ENCODE assay signal across 10 cellular contexts in the genomic region with DNA sequence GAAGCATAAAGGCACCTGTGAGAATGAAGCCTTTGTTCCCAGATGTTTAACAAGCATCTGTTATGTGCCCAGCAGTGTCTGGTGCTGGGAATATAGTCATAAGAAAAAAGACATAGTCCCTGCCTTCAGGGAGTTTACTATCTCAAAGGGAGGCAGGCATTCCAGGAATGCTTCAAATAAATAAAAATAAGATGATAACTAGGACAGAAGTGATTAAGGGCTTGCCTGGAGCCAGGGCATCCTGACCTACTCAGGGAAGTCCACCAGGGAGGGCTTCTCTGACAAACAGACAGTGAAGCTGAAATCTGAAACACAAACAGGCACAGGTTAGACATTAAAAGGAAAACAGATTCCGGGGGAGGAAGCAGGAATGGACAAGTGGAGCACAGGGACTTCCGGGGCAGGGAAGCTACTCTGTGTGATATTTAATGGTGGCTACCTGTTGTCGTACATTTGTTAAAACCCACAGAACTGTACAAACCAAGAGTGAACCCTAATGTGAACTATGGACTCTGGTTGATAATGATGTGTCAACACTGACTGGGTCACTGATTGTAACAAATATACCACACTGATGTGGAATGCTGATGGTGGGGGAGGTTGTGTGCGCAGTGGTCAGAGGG. TPM values are rescaled to one million over a fixed set of nuclear protein-coding genes. Genes with fewer than 3 reads are reported as not detected.
A peak's percentile ranks its signal among the peaks of the same experiment; 100 is the strongest.
DNase-seq lines count a peak whose midpoint lies in the region; ATAC-seq, FAIRE-seq and TF ChIP-seq lines count a peak whose summit lies in the region.
"Had no signal": no experiment of that assay in that cellular context is flagged by ENCODE, and none has a peak within 500 bp of the region (broad histone marks: within the 10 kb centered on the region; RNA-seq: fewer than 3 reads in every experiment).

No MANE protein-coding gene starts in this region.

- H3K9me3 Mint-ChIP-seq in activated naive CD8-positive, alpha-beta T cell (ENCODE audit: low read depth): no peaks in the 10 kb centered on the region
- H3K9me3 Mint-ChIP-seq in activated naive CD8-positive, alpha-beta T cell treated with anti-CD3 and anti-CD28 coated beads for 36 hours: no peaks in the 10 kb centered on the region
- no peaks in the 10 kb centered on the region for H3K9me3 Mint-ChIP-seq in astrocyte (ENCODE audit: unreplicated experiment)
- no peaks in the 10 kb centered on the region for H3K9me3 Mint-ChIP-seq in type B pancreatic cell
- no peaks in the 10 kb centered on the region for H3K9me3 Mint-ChIP-seq in T-helper 2 cell treated with Interferon-gamma antibody and Interleukin-4, amounts not matched to agents 5 μg/mL and 100 μg/mL, for 36 hours

- no peak overlapping the region for H3K4me3 ChIP-seq in astrocyte (ENCODE audit: insufficient read depth, low read depth, low read length)
- no peak overlapping the region for H3K4me3 ChIP-seq in lung

- no peak for FAIRE-seq in astrocyte (lab: Jason Lieb, UNC)
- FAIRE-seq: GM12891 had no signal

- peak overlapping the region; percentile 47 for H3K4me2 ChIP-seq in astrocyte (ENCODE audit: low read length)

- peaks cover 16% of the 10 kb centered on the region for H3K4me1 Mint-ChIP-seq in activated naive CD8-positive, alpha-beta T cell (ENCODE audit: low read depth)
- H3K4me1 Mint-ChIP-seq in activated naive CD8-positive, alpha-beta T cell treated with anti-CD3 and anti-CD28 coated beads for 36 hours: peaks cover 9% of the 10 kb centered on the region
- peaks cover 60% of the 10 kb centered on the region for H3K4me1 Mint-ChIP-seq in astrocyte (ENCODE audit: low read depth, unreplicated experiment)
- H3K4me1 Mint-ChIP-seq in type B pancreatic cell (ENCODE audit: unreplicated experiment): peaks cover 45% of the 10 kb centered on the region
- H3K4me1 Mint-ChIP-seq in T-helper 2 cell treated with Interferon-gamma antibody and Interleukin-4, amounts not matched to agents 5 μg/mL and 100 μg/mL, for 36 hours (ENCODE audit: low read depth): peaks cover 9% of the 10 kb centered on the region

- no peak for DNase-seq in activated naive CD8-positive, alpha-beta T cell treated with anti-CD3 and anti-CD28 coated beads for 36 hours
- DNase-seq in astrocyte (ENCODE audit: low read depth): peak; percentile 42
- DNase-seq in lung (ENCODE audit: low spot score): no peak
- no peak for DNase-seq in type B pancreatic cell (ENCODE audit: extremely low spot score, unreplicated experiment)
- no peak for DNase-seq in T-helper 2 cell treated with Interferon-gamma antibody and Interleukin-4, amounts not matched to agents 5 μg/mL and 100 μg/mL, for 36 hours (ENCODE audit: low spot score)
- DNase-seq in H4 (ENCODE audit: low spot score): no peak

- peaks cover 51% of the 10 kb centered on the region for H3K4me1 ChIP-seq in astrocyte (ENCODE audit: insufficient read depth, low read length)
- peaks cover 24 to 28% of the 10 kb centered on the region in 2 donors for H3K4me1 ChIP-seq in lung (ENCODE audit: control insufficient read depth in 2 of 2, insufficient read depth in 2 of 2, low read length in 2 of 2)

- ATAC-seq in lung (ENCODE audit: insufficient read depth, low FRiP score) (no peak), HG03025 (IDR thresholded peaks at IDR 0.05; ENCODE audit: low FRiP score, unreplicated experiment) (no peak)

- H3K27me3 ChIP-seq in astrocyte (ENCODE audit: insufficient read depth, low read length) (no peaks in the 10 kb centered on the region), lung (ENCODE audit: control insufficient read depth, insufficient read depth) (no peaks in the 10 kb centered on the region)

- H3K27me3 Mint-ChIP-seq in activated naive CD8-positive, alpha-beta T cell: peaks cover 5% of the 10 kb centered on the region
- H3K27me3 Mint-ChIP-seq in activated naive CD8-positive, alpha-beta T cell treated with anti-CD3 and anti-CD28 coated beads for 36 hours: peaks cover 13% of the 10 kb centered on the region
- H3K27me3 Mint-ChIP-seq in astrocyte (ENCODE audit: low read depth, unreplicated experiment) (no peaks in the 10 kb centered on the region), type B pancreatic cell (no peaks in the 10 kb centered on the region)
- H3K27me3 Mint-ChIP-seq in T-helper 2 cell treated with Interferon-gamma antibody and Interleukin-4, amounts not matched to agents 5 μg/mL and 100 μg/mL, for 36 hours (ENCODE audit: low read depth): peaks cover 42% of the 10 kb centered on the region

- H3K36me3 ChIP-seq in astrocyte (ENCODE audit: insufficient read depth, low read length) (peaks cover 5% of the 10 kb centered on the region), lung (ENCODE audit: control insufficient read depth in 2 of 2, insufficient read depth in 2 of 2, low read length in 2 of 2) (no peaks in the 10 kb centered on the region)

- peak overlapping the region; percentile 38 for H3K9ac ChIP-seq in astrocyte (ENCODE audit: low read length)

- H2AFZ ChIP-seq in astrocyte (ENCODE audit: low read depth, low read length): no peak overlapping the region

- WGBS in lung, 2 donors: 86 to 89% methylated on average over 4 of the region's 4 CpGs

- no peak overlapping the region for H3K27ac Mint-ChIP-seq in activated naive CD8-positive, alpha-beta T cell
- H3K27ac Mint-ChIP-seq in activated naive CD8-positive, alpha-beta T cell treated with anti-CD3 and anti-CD28 coated beads for 36 hours: no peak overlapping the region
- H3K27ac Mint-ChIP-seq in astrocyte (ENCODE audit: unreplicated experiment) (peak overlapping the region; percentile 96), type B pancreatic cell (peak overlapping the region; percentile 89)
- no peak overlapping the region for H3K27ac Mint-ChIP-seq in T-helper 2 cell treated with Interferon-gamma antibody and Interleukin-4, amounts not matched to agents 5 μg/mL and 100 μg/mL, for 36 hours

- H4K20me1 ChIP-seq in astrocyte (ENCODE audit: insufficient read depth, low read length): peaks cover 11% of the 10 kb centered on the region

- peak overlapping the region; percentile 42 for H3K4me3 Mint-ChIP-seq in activated naive CD8-positive, alpha-beta T cell
- H3K4me3 Mint-ChIP-seq in activated naive CD8-positive, alpha-beta T cell treated with anti-CD3 and anti-CD28 coated beads for 36 hours: no peak overlapping the region
- H3K4me3 Mint-ChIP-seq in astrocyte (ENCODE audit: unreplicated experiment) (no peak overlapping the region), type B pancreatic cell (peak overlapping the region; percentile 13)
- no peak overlapping the region for H3K4me3 Mint-ChIP-seq in T-helper 2 cell treated with Interferon-gamma antibody and Interleukin-4, amounts not matched to agents 5 μg/mL and 100 μg/mL, for 36 hours

- H3K27ac ChIP-seq in astrocyte (ENCODE audit: low read depth, low read length): peak overlapping the region; percentile 91
- peak overlapping the region; percentile 26 to 67 for H3K27ac ChIP-seq in lung (ENCODE audit: low read depth in 1 of 2, low read length in 1 of 2)

- no peaks in the 10 kb centered on the region for H3K36me3 Mint-ChIP-seq in activated naive CD8-positive, alpha-beta T cell
- no peaks in the 10 kb centered on the region for H3K36me3 Mint-ChIP-seq in activated naive CD8-positive, alpha-beta T cell treated with anti-CD3 and anti-CD28 coated beads for 36 hours
- H3K36me3 Mint-ChIP-seq in astrocyte (ENCODE audit: low read depth, unreplicated experiment) (peaks cover 21% of the 10 kb centered on the region), type B pancreatic cell (peaks cover 16% of the 10 kb centered on the region)
- no peaks in the 10 kb centered on the region for H3K36me3 Mint-ChIP-seq in T-helper 2 cell treated with Interferon-gamma antibody and Interleukin-4, amounts not matched to agents 5 μg/mL and 100 μg/mL, for 36 hours (ENCODE audit: low read depth)

- H3K9me3 ChIP-seq in astrocyte (ENCODE audit: insufficient read depth, low read depth, low read length) (no peaks in the 10 kb centered on the region), lung (ENCODE audit: control insufficient read depth in 2 of 2, insufficient read depth in 1 of 2, low read length in 1 of 2) (no peaks in the 10 kb centered on the region)

- H3K79me2 ChIP-seq in astrocyte (ENCODE audit: insufficient read depth, low read length): peaks cover 28% of the 10 kb centered on the region

- no peak for TF ChIP-seq CTCF in astrocyte (IDR thresholded peaks at IDR 0.05; ENCODE audit: insufficient read depth, low read depth, low read length)
- TF ChIP-seq CTCF in lung (IDR thresholded peaks at IDR 0.05; ENCODE audit: control extremely low read depth, extremely low read depth): no peak
- no peak for TF ChIP-seq CTCF in type B pancreatic cell (conservative IDR thresholded peaks at IDR 0.05)

RNA-seq across cellular contexts. Expression of a gene that starts 53.3 kb away (rescaled TPM):
- total RNA-seq in activated naive CD8-positive, alpha-beta T cell treated with anti-CD3 and anti-CD28 coated beads for 36 hours: under 1 TPM; 0.34 to 0.97 TPM
- 139 and 201 TPM in 2 replicates for total RNA-seq in astrocyte
- 100 to 1,000 TPM in 1 of 2 donors, 10 to 100 TPM in 1; 45.2 to 126 TPM for total RNA-seq in lung
- polyA plus RNA-seq in lung: 10 to 100 TPM; 21.0 to 42.3 TPM
- 46.0 and 70.7 TPM in 2 replicates for total RNA-seq in type B pancreatic cell (ENCODE audit: low replicate concordance)
- total RNA-seq in H4 (2014; rRNA removed; shearing (Covaris generic)): 189 and 223 TPM in 2 replicates
- total RNA-seq: OCI-LY7 had no signal

Comparison
In these comparisons a context has a peak if more than half of its experiments do, and no peak if none do; other contexts are left out.
1. H3K4me3 Mint-ChIP-seq: peak in activated naive CD8-positive, alpha-beta T cell (single experiment) and type B pancreatic cell (single experiment); none in activated naive CD8-positive, alpha-beta T cell treated with anti-CD3 and anti-CD28 coated beads for 36 hours (single experiment), astrocyte (single experiment) and T-helper 2 cell treated with Interferon-gamma antibody and Interleukin-4, amounts not matched to agents 5 μg/mL and 100 μg/mL, for 36 hours (single experiment).
2. H3K27ac Mint-ChIP-seq: peak in astrocyte (single experiment) and type B pancreatic cell (single experiment); none in activated naive CD8-positive, alpha-beta T cell (single experiment), activated naive CD8-positive, alpha-beta T cell treated with anti-CD3 and anti-CD28 coated beads for 36 hours (single experiment) and T-helper 2 cell treated with Interferon-gamma antibody and Interleukin-4, amounts not matched to agents 5 μg/mL and 100 μg/mL, for 36 hours (single experiment).
3. RNA of a gene that starts 53.3 kb away (total RNA-seq): 189 to 223 TPM in H4, 139 to 201 TPM in astrocyte, 45.2 to 126 TPM in lung and 46.0 to 70.7 TPM in type B pancreatic cell; 0.34 to 0.97 TPM in activated naive CD8-positive, alpha-beta T cell treated with anti-CD3 and anti-CD28 coated beads for 36 hours; every median in the first group is over 10 times any median in the second.